9 cellular contexts compared by ENCODE assay signal in genomic region chr3:169765281-169765624, GRCh38. TPM values are rescaled to one million over a fixed set of nuclear protein-coding genes. Genes with fewer than 3 reads are reported as not detected.
DNase-seq lines count a peak whose midpoint lies in the region; ATAC-seq, FAIRE-seq and TF ChIP-seq lines count a peak whose summit lies in the region.
"Had no signal": no experiment of that assay in that cellular context is flagged by ENCODE, and none has a peak within 500 bp of the region (broad histone marks: within the 10 kb centered on the region; RNA-seq: fewer than 3 reads in every experiment).

No MANE protein-coding gene starts in this region.

- POLR2A ChIA-PET in GM12878 (lab: Charles Lee) = no interaction called here

- H3K36me3 ChIP-seq in GM12878 (ENCODE audit: control insufficient read depth in 2 of 2, insufficient read depth in 2 of 2, low read length in 1 of 2) (no peaks in the 10 kb centered on the region), lung (ENCODE audit: control insufficient read depth in 2 of 2, insufficient read depth in 2 of 2, low read length in 2 of 2) (no peaks in the 10 kb centered on the region), upper lobe of left lung (no peaks in the 10 kb centered on the region)

- SMC1A ChIA-PET in GM12878 (lab: Charles Lee; ENCODE audit: uncharacterized antibody, unreplicated experiment) = interaction anchor here (0.9 kb wide), 1 partner anchor 8 kb away, joined by 3 read pairs; no protein-coding TSS in a partner anchor

- H3K36me3 Mint-ChIP-seq in activated naive CD4-positive, alpha-beta T cell treated with anti-CD3 and anti-CD28 coated beads for 36 hours (ENCODE audit: low read depth) = peaks cover 5% of the 10 kb centered on the region

- H3K9me3 ChIP-seq in GM12878 (replicated peaks; ENCODE audit: control insufficient read depth, insufficient read depth, low read length) = no peaks in the 10 kb centered on the region; the same call in 2 of the 3 replicates
- no peaks in the 10 kb centered on the region for H3K9me3 ChIP-seq in lung (ENCODE audit: control insufficient read depth in 2 of 2, insufficient read depth in 1 of 2, low read length in 1 of 2)
- no peaks in the 10 kb centered on the region for H3K9me3 ChIP-seq in upper lobe of left lung

- ATAC-seq in GM12878 (no peak), lung (ENCODE audit: insufficient read depth, low FRiP score) (no peak), upper lobe of left lung (ENCODE audit: low FRiP score in 2 of 2) (no peak), GM19023 (IDR thresholded peaks at IDR 0.05; ENCODE audit: unreplicated experiment) (no peak), left colon (no peak)

- H3K4me3 ChIP-seq in GM12878 = peak overlapping the region; percentile 68; the same call in 1 of the 2 replicates
- peak overlapping the region; percentile 79 for H3K4me3 ChIP-seq in lung
- H3K4me3 ChIP-seq in upper lobe of left lung = peak overlapping the region in 3 of 4 donors; percentile 56 to 89 (median 72)

- WGBS in GM12878 (ENCODE audit: insufficient coverage, insufficient replicate concordance, low lambda C conversion rate, missing lambda C conversion rate) = 34% methylated on average over 6 of the region's 6 CpGs
- whole genome bisulfite sequencing in lung, 2 donors = 51 to 60% methylated on average over 6 of the region's 6 CpGs
- WGBS in upper lobe of left lung, 2 donors = 60 to 65% methylated on average over 6 of the region's 6 CpGs

- CTCF ChIA-PET in activated naive CD4-positive, alpha-beta T cell treated with anti-CD3 and anti-CD28 coated beads for 36 hours (lab: Charles Lee) = no interaction called here
- CTCF ChIA-PET in GM12878 (lab: Yijun Ruan, JAX) = interaction anchor here (1.7 kb wide), 1 partner anchor 49 kb away, joined by 3 read pairs; no protein-coding TSS in a partner anchor

- no peaks in the 10 kb centered on the region for H4K20me1 ChIP-seq in GM12878 (ENCODE audit: control insufficient read depth, insufficient read depth)

- in situ Hi-C loops in GM12878 (cut with MboI) = no loop called here

- H3K4me1 Mint-ChIP-seq in activated naive CD4-positive, alpha-beta T cell treated with anti-CD3 and anti-CD28 coated beads for 36 hours (ENCODE audit: low read depth) = peaks cover 15% of the 10 kb centered on the region

- H3K27me3 Mint-ChIP-seq in activated naive CD4-positive, alpha-beta T cell treated with anti-CD3 and anti-CD28 coated beads for 36 hours (ENCODE audit: low read depth) = no peaks in the 10 kb centered on the region

- BruUV-seq in GM12878 (replicated peaks; lab: Mats Ljungman, UMichigan) = no TSS peak

- RAD21 ChIA-PET in GM12878 (lab: Charles Lee; ENCODE audit: unreplicated experiment) = no interaction called here

- H3K79me2 ChIP-seq in GM12878 (ENCODE audit: control insufficient read depth, insufficient read depth, low read length) = no peaks in the 10 kb centered on the region

- no peak for TF ChIP-seq EP300 in GM12878 (IDR thresholded peaks at IDR 0.05; ENCODE audit: borderline replicate concordance in 1 of 2, control insufficient read depth in 1 of 2, low read depth in 2 of 2, low read length in 2 of 2)
- TF ChIP-seq EP300 in upper lobe of left lung (IDR thresholded peaks at IDR 0.05) = no peak

- H3K27me3 ChIP-seq in GM12878 (replicated peaks in 1 of 2; ENCODE audit: control insufficient read depth in 2 of 2, insufficient read depth in 2 of 2, low read length in 1 of 2) (no peaks in the 10 kb centered on the region), lung (ENCODE audit: control insufficient read depth, insufficient read depth) (no peaks in the 10 kb centered on the region), upper lobe of left lung (no peaks in the 10 kb centered on the region)

- intact Hi-C loops in activated naive CD4-positive, alpha-beta T cell treated with anti-CD3 and anti-CD28 coated beads for 36 hours (cut with micrococcal nuclease) = loop anchor here (1.0 to 10.0 kb wide), 5 partner anchors 8 to 1500 kb away; partner anchors contain the start of gene MYNN
- intact Hi-C loops in GM12878 (cut with micrococcal nuclease; ENCODE audit: unreplicated experiment) = no loop called here
- intact Hi-C loops in left colon (cut with DNase I, micrococcal nuclease) = no loop called here

- 0 out of 2 replicates have a peak overlapping the region, but pooled peaks have one; percentile 7 for H3K9ac ChIP-seq in GM12878 (ENCODE audit: control insufficient read depth, insufficient read depth, low read length)

- TF ChIP-seq RAD21 in GM12878 (IDR thresholded peaks at IDR 0.05; ENCODE audit: insufficient read depth, low read depth, low read length) = no peak

- no peak for TF ChIP-seq POLR2A in GM12878 (IDR thresholded peaks at IDR 0.05; ENCODE audit: low read depth, low read length)
- TF ChIP-seq POLR2A in upper lobe of left lung (IDR thresholded peaks at IDR 0.05) = no peak

- peak overlapping the region; percentile 11; the same call in 1 of the 2 replicates for H3K4me2 ChIP-seq in GM12878 (ENCODE audit: control insufficient read depth, insufficient read depth)

- peak overlapping the region; percentile 99 for H3K27ac Mint-ChIP-seq in activated naive CD4-positive, alpha-beta T cell treated with anti-CD3 and anti-CD28 coated beads for 36 hours

- H3K9me3 Mint-ChIP-seq in activated naive CD4-positive, alpha-beta T cell treated with anti-CD3 and anti-CD28 coated beads for 36 hours = no peaks in the 10 kb centered on the region

- H3K27ac ChIP-seq in GM12878 (ENCODE audit: control insufficient read depth, insufficient read depth) (no peak overlapping the region), lung (ENCODE audit: low read depth in 1 of 2, low read length in 1 of 2) (peak overlapping the region; percentile 98 to 100), upper lobe of left lung (peak overlapping the region; percentile 93 to 99 (median 96))

- H3K4me3 Mint-ChIP-seq in activated naive CD4-positive, alpha-beta T cell treated with anti-CD3 and anti-CD28 coated beads for 36 hours = peak overlapping the region; percentile 97

- no peak for FAIRE-seq in GM12878 (lab: Jason Lieb, UNC)

- H2AFZ ChIP-seq in GM12878 (ENCODE audit: control insufficient read depth, low read depth, low read length) = peak overlapping the region; percentile 78

- TF ChIP-seq CTCF in GM12878 (IDR thresholded peaks at IDR 0.05 in 2 of 3, conservative IDR thresholded peaks at IDR 0.05 in 1 of 3; ENCODE audit: control insufficient read depth in 2 of 3, extremely low read depth in 1 of 3, insufficient read depth in 1 of 3, low read depth in 3 of 3, low read length in 3 of 3) (no peak), lung (IDR thresholded peaks at IDR 0.05; ENCODE audit: control extremely low read depth, extremely low read depth) (no peak), upper lobe of left lung (IDR thresholded peaks at IDR 0.05) (no peak)

- H3K4me1 ChIP-seq in GM12878 (ENCODE audit: control insufficient read depth, insufficient read depth, low read length) (no peaks in the 10 kb centered on the region), lung (ENCODE audit: control insufficient read depth in 2 of 2, insufficient read depth in 2 of 2, low read length in 2 of 2) (peaks cover 0 to 4% of the 10 kb centered on the region in 2 donors), upper lobe of left lung (peaks cover 0 to 9% (median 5%) of the 10 kb centered on the region in 4 donors)

- DNase-seq in activated naive CD4-positive, alpha-beta T cell treated with anti-CD3 and anti-CD28 coated beads for 36 hours = no peak
- no peak for DNase-seq in activated naive CD4-positive, alpha-beta T cell (lab: John Stamatoyannopoulos, UW)
- DNase-seq in GM12878 (ENCODE audit: low read depth, low spot score) (no peak), lung (ENCODE audit: low spot score) (no peak), upper lobe of left lung (no peak), cerebellar cortex (ENCODE audit: low spot score) (no peak), left colon (no peak)

RNA-seq across cellular contexts. Expression of gene TERC, which starts 0.4 kb away (rescaled TPM):
- 10 to 100 TPM; 16.0 to 20.4 TPM for total RNA-seq in activated naive CD4-positive, alpha-beta T cell treated with anti-CD3 and anti-CD28 coated beads for 36 hours
- 38.4 and 46.6 TPM in 2 replicates for total RNA-seq in GM12878 (2013; cell fraction: nucleolus; rRNA removed)
- 119 and 125 TPM in 2 replicates for total RNA-seq in GM12878 (2014; rRNA removed)
- 15.0 and 18.3 TPM in 2 replicates for total RNA-seq in GM12878 (2014; rRNA removed; fragmentation: Illumina TruSeq; extraction: Trizol)
- total RNA-seq in GM12878 (2021) = 11.1 and 13.7 TPM in 2 replicates
- not detected for polyA plus RNA-seq in GM12878 (2011; ENCODE audit: low read depth)
- 0.43 TPM in 1 of 2 replicates, not detected in the other for polyA plus RNA-seq in GM12878 (2011; rRNA removed)
- polyA plus RNA-seq in GM12878 (2011; cell fraction: cytosol; rRNA removed) = 1.4 and 2.6 TPM in 2 replicates
- 5.1 and 12.6 TPM in 2 replicates for polyA plus RNA-seq in GM12878 (2011; cell fraction: nucleus; rRNA removed)
- polyA plus RNA-seq in GM12878 (2012) = not detected in 2 replicates
- not detected in 2 replicates for polyA plus RNA-seq in GM12878 (2014; fragmentation: Illumina TruSeq; extraction: Trizol)
- polyA plus RNA-seq in GM12878 (2014; fragmentation: Nextera tagmentation; extraction: Ambion mirVana) = not detected
- polyA plus RNA-seq in GM12878 (2014; rRNA removed) = 0.62 TPM in 1 of 2 replicates, not detected in the other
- polyA plus RNA-seq in GM12878 (2016; fragmentation: Nextera tagmentation; extraction: Ambion mirVana) = 1 to 10 TPM in 1 of 2 experiments, under 1 TPM in 1; 0.59 to 1.3 TPM
- 8.3 and 37.8 TPM in 2 replicates for polyA minus RNA-seq in GM12878 (2011; rRNA and poly(A)+ RNA removed)
- 84.4 and 106 TPM in 2 replicates for polyA minus RNA-seq in GM12878 (2011; cell fraction: cytosol; rRNA and poly(A)+ RNA removed)
- 229 and 250 TPM in 2 replicates for polyA minus RNA-seq in GM12878 (2011; cell fraction: nucleus; rRNA and poly(A)+ RNA removed)
- total RNA-seq in lung = 10 to 100 TPM; 12.4 to 45.7 TPM
- under 1 TPM in 1 of 2 donors, not detected in 1; 0.16 TPM for polyA plus RNA-seq in lung
- 10 to 100 TPM in 5 of 6 donors, not detected in 1; 16.6 to 96.4 (median 41.9) TPM for total RNA-seq in upper lobe of left lung
- 1 to 10 TPM in 1 of 2 donors, not detected in 1; 4.8 TPM for total RNA-seq in left colon

RNA-seq across cellular contexts. Expression of gene ACTRT3, which starts 4.1 kb away (rescaled TPM):
- under 1 TPM in 1 of 2 experiments, not detected in 1; 0.30 TPM for total RNA-seq in activated naive CD4-positive, alpha-beta T cell treated with anti-CD3 and anti-CD28 coated beads for 36 hours
- 0.19 TPM in 1 of 2 replicates, not detected in the other for total RNA-seq in GM12878 (2013; cell fraction: nucleolus; rRNA removed)
- total RNA-seq in GM12878 (2014; rRNA removed) = 0.11 TPM in 1 of 2 replicates, not detected in the other
- total RNA-seq in GM12878 (2014; rRNA removed; fragmentation: Illumina TruSeq; extraction: Trizol) = 0.09 and 0.14 TPM in 2 replicates
- total RNA-seq in GM12878 (2021) = 0.11 and 0.31 TPM in 2 replicates
- polyA plus RNA-seq in GM12878 (2011; ENCODE audit: low read depth) = 0.16 TPM
- 0.04 and 0.05 TPM in 2 replicates for polyA plus RNA-seq in GM12878 (2011; rRNA removed)
- 0.03 and 0.04 TPM in 2 replicates for polyA plus RNA-seq in GM12878 (2011; cell fraction: cytosol; rRNA removed)
- 0.09 TPM in 1 of 2 replicates, not detected in the other for polyA plus RNA-seq in GM12878 (2011; cell fraction: nucleus; rRNA removed)
- 0.19 and 0.34 TPM in 2 replicates for polyA plus RNA-seq in GM12878 (2012)
- polyA plus RNA-seq in GM12878 (2014; fragmentation: Illumina TruSeq; extraction: Trizol) = 0.09 and 0.14 TPM in 2 replicates
- under 1 TPM in 1 of 2 experiments, not detected in 1; 0.02 TPM for polyA plus RNA-seq in GM12878 (2014; fragmentation: Nextera tagmentation; extraction: Ambion mirVana)
- polyA plus RNA-seq in GM12878 (2014; rRNA removed) = 0.15 and 0.22 TPM in 2 replicates
- under 1 TPM; 0.24 to 0.58 TPM for polyA plus RNA-seq in GM12878 (2016; fragmentation: Nextera tagmentation; extraction: Ambion mirVana)
- polyA minus RNA-seq in GM12878 (2011; rRNA and poly(A)+ RNA removed) = 0.10 and 0.29 TPM in 2 replicates
- 0.42 TPM in 1 of 2 replicates, not detected in the other for polyA minus RNA-seq in GM12878 (2011; cell fraction: cytosol; rRNA and poly(A)+ RNA removed)
- polyA minus RNA-seq in GM12878 (2011; cell fraction: nucleus; rRNA and poly(A)+ RNA removed) = not detected in 2 replicates
- total RNA-seq in lung = 1 to 10 TPM; 3.0 to 3.2 TPM
- polyA plus RNA-seq in lung = 1 to 10 TPM; 1.0 to 2.5 TPM
- total RNA-seq in upper lobe of left lung = 1 to 10 TPM in 4 of 6 donors, under 1 TPM in 2; 0.55 to 6.3 (median 1.7) TPM
- 1 to 10 TPM; 1.1 to 1.5 TPM for total RNA-seq in left colon
- total RNA-seq: Daoy had no signal

RNA-seq across cellular contexts. Expression of gene MYNN, which starts 7.9 kb away (rescaled TPM):
- total RNA-seq in activated naive CD4-positive, alpha-beta T cell treated with anti-CD3 and anti-CD28 coated beads for 36 hours = 10 to 100 TPM; 12.0 to 13.5 TPM
- 26.8 TPM in 2 replicates for total RNA-seq in GM12878 (2013; cell fraction: nucleolus; rRNA removed)
- total RNA-seq in GM12878 (2014; rRNA removed) (11.4 and 13.8 TPM in 2 replicates), GM12878 (2014; rRNA removed; fragmentation: Illumina TruSeq; extraction: Trizol) (14.1 and 16.7 TPM in 2 replicates), GM12878 (2021) (9.9 and 11.7 TPM in 2 replicates), lung (10 to 100 TPM; 11.2 to 32.1 TPM), upper lobe of left lung (10 to 100 TPM in 3 of 6 donors, 1 to 10 TPM in 3; 2.3 to 22.5 (median 10.9) TPM), left colon (10 to 100 TPM; 10.3 to 12.0 TPM)
- 8.6 TPM for polyA plus RNA-seq in GM12878 (2011; ENCODE audit: low read depth)
- polyA plus RNA-seq in GM12878 (2011; rRNA removed) (20.5 and 29.9 TPM in 2 replicates), GM12878 (2014; fragmentation: Illumina TruSeq; extraction: Trizol) (13.9 and 19.5 TPM in 2 replicates), GM12878 (2014; fragmentation: Nextera tagmentation; extraction: Ambion mirVana) (10 to 100 TPM; 14.9 to 16.7 TPM), GM12878 (2014; rRNA removed) (8.8 and 9.6 TPM in 2 replicates), GM12878 (2016; fragmentation: Nextera tagmentation; extraction: Ambion mirVana) (10 to 100 TPM; 18.3 to 18.8 TPM), lung (1 to 10 TPM; 8.1 to 8.9 TPM)
- 6.9 and 7.5 TPM in 2 replicates for polyA plus RNA-seq in GM12878 (2011; cell fraction: cytosol; rRNA removed)
- 13.9 and 17.3 TPM in 2 replicates for polyA plus RNA-seq in GM12878 (2011; cell fraction: nucleus; rRNA removed)
- polyA plus RNA-seq in GM12878 (2012) = 11.0 and 13.4 TPM in 2 replicates
- polyA minus RNA-seq in GM12878 (2011; rRNA and poly(A)+ RNA removed) = 16.4 and 23.6 TPM in 2 replicates
- 6.1 and 10.1 TPM in 2 replicates for polyA minus RNA-seq in GM12878 (2011; cell fraction: cytosol; rRNA and poly(A)+ RNA removed)
- 10.3 and 13.2 TPM in 2 replicates for polyA minus RNA-seq in GM12878 (2011; cell fraction: nucleus; rRNA and poly(A)+ RNA removed)

RNA-seq across cellular contexts. Expression of gene LRRIQ4, which starts 47.4 kb away (rescaled TPM):
- total RNA-seq in activated naive CD4-positive, alpha-beta T cell treated with anti-CD3 and anti-CD28 coated beads for 36 hours = under 1 TPM in 1 of 2 experiments, not detected in 1; 0.12 TPM
- total RNA-seq in GM12878 (2013; cell fraction: nucleolus; rRNA removed) = not detected in 2 replicates
- total RNA-seq in GM12878 (2014; rRNA removed) = 0.06 and 0.22 TPM in 2 replicates
- total RNA-seq in GM12878 (2014; rRNA removed; fragmentation: Illumina TruSeq; extraction: Trizol) = 0.09 and 0.13 TPM in 2 replicates
- total RNA-seq in GM12878 (2021) = 0.15 and 0.21 TPM in 2 replicates
- polyA plus RNA-seq in GM12878 (2011; ENCODE audit: low read depth) = not detected
- 0.04 TPM in 1 of 2 replicates, not detected in the other for polyA plus RNA-seq in GM12878 (2011; rRNA removed)
- polyA plus RNA-seq in GM12878 (2011; cell fraction: cytosol; rRNA removed) = 0.03 TPM in 1 of 2 replicates, not detected in the other
- polyA plus RNA-seq in GM12878 (2011; cell fraction: nucleus; rRNA removed) = 0.07 TPM in 1 of 2 replicates, not detected in the other
- 0.13 TPM in 1 of 2 replicates, not detected in the other for polyA plus RNA-seq in GM12878 (2012)
- polyA plus RNA-seq in GM12878 (2014; fragmentation: Illumina TruSeq; extraction: Trizol) = 0.12 TPM in 1 of 2 replicates, not detected in the other
- polyA plus RNA-seq in GM12878 (2014; fragmentation: Nextera tagmentation; extraction: Ambion mirVana) = not detected
- polyA plus RNA-seq in GM12878 (2014; rRNA removed) = 0.14 TPM in 1 of 2 replicates, not detected in the other
- polyA plus RNA-seq in GM12878 (2016; fragmentation: Nextera tagmentation; extraction: Ambion mirVana) = under 1 TPM; 0.20 to 0.21 TPM
- polyA minus RNA-seq in GM12878 (2011; rRNA and poly(A)+ RNA removed) = 0.15 TPM in 1 of 2 replicates, not detected in the other
- polyA minus RNA-seq in GM12878 (2011; cell fraction: cytosol; rRNA and poly(A)+ RNA removed) = not detected in 2 replicates
- polyA minus RNA-seq in GM12878 (2011; cell fraction: nucleus; rRNA and poly(A)+ RNA removed) = not detected in 2 replicates
- total RNA-seq in lung = under 1 TPM in 1 of 2 donors, not detected in 1; 0.09 TPM
- under 1 TPM in 1 of 2 donors, not detected in 1; 0.03 TPM for polyA plus RNA-seq in lung
- total RNA-seq in upper lobe of left lung = under 1 TPM in 2 of 6 donors, not detected in 4; 0.22 to 0.24 TPM
- under 1 TPM in 1 of 2 donors, not detected in 1; 0.22 TPM for total RNA-seq in left colon
- total RNA-seq: Daoy had no signal

RNA-seq across cellular contexts. Expression of gene LRRC34, which starts 47.5 kb away (rescaled TPM):
- 1 to 10 TPM; 3.8 to 3.9 TPM for total RNA-seq in activated naive CD4-positive, alpha-beta T cell treated with anti-CD3 and anti-CD28 coated beads for 36 hours
- total RNA-seq in GM12878 (2013; cell fraction: nucleolus; rRNA removed) = 0.76 and 0.86 TPM in 2 replicates
- 1.5 and 2.4 TPM in 2 replicates for total RNA-seq in GM12878 (2014; rRNA removed)
- total RNA-seq in GM12878 (2014; rRNA removed; fragmentation: Illumina TruSeq; extraction: Trizol) = 2.0 and 2.3 TPM in 2 replicates
- 0.97 and 1.5 TPM in 2 replicates for total RNA-seq in GM12878 (2021)
- polyA plus RNA-seq in GM12878 (2011; ENCODE audit: low read depth) = 0.70 TPM
- polyA plus RNA-seq in GM12878 (2011; rRNA removed) = 0.24 and 0.71 TPM in 2 replicates
- 0.08 and 0.12 TPM in 2 replicates for polyA plus RNA-seq in GM12878 (2011; cell fraction: cytosol; rRNA removed)
- polyA plus RNA-seq in GM12878 (2011; cell fraction: nucleus; rRNA removed) = 0.50 and 0.52 TPM in 2 replicates
- 1.9 and 2.7 TPM in 2 replicates for polyA plus RNA-seq in GM12878 (2012)
- polyA plus RNA-seq in GM12878 (2014; fragmentation: Illumina TruSeq; extraction: Trizol) = 0.71 and 2.3 TPM in 2 replicates
- polyA plus RNA-seq in GM12878 (2014; fragmentation: Nextera tagmentation; extraction: Ambion mirVana) = 1 to 10 TPM in 1 of 2 experiments, under 1 TPM in 1; 0.34 to 1.4 TPM
- polyA plus RNA-seq in GM12878 (2014; rRNA removed) = 1.5 and 2.8 TPM in 2 replicates
- 1 to 10 TPM; 3.4 to 3.7 TPM for polyA plus RNA-seq in GM12878 (2016; fragmentation: Nextera tagmentation; extraction: Ambion mirVana)
- polyA minus RNA-seq in GM12878 (2011; rRNA and poly(A)+ RNA removed) = 0.31 TPM in 1 of 2 replicates, not detected in the other
- not detected in 2 replicates for polyA minus RNA-seq in GM12878 (2011; cell fraction: cytosol; rRNA and poly(A)+ RNA removed)
- polyA minus RNA-seq in GM12878 (2011; cell fraction: nucleus; rRNA and poly(A)+ RNA removed) = 0.36 TPM in 1 of 2 replicates, not detected in the other
- total RNA-seq in lung = 10 to 100 TPM in 1 of 2 donors, 1 to 10 TPM in 1; 9.1 to 17.5 TPM
- polyA plus RNA-seq in lung = 1 to 10 TPM; 2.9 to 4.6 TPM
- 10 to 100 TPM in 1 of 6 donors, 1 to 10 TPM in 4, under 1 TPM in 1; 0.78 to 12.9 (median 3.9) TPM for total RNA-seq in upper lobe of left lung
- total RNA-seq in left colon = under 1 TPM; 0.24 to 0.39 TPM
